21 cellular contexts compared by ENCODE assay signal in genomic region chr1:91881280-91881679, GRCh38. TPM values are rescaled to one million over a fixed set of nuclear protein-coding genes. Genes with fewer than 3 reads are reported as not detected.
A peak's percentile ranks its signal among the peaks of the same experiment; 100 is the strongest.
DNase-seq lines count a peak whose midpoint lies in the region; ATAC-seq and TF ChIP-seq lines count a peak whose summit lies in the region.
"Had no signal": no experiment of that assay in that cellular context is flagged by ENCODE, and none has a peak within 500 bp of the region (broad histone marks: within the 10 kb centered on the region; RNA-seq: fewer than 3 reads in every experiment).

No MANE protein-coding gene starts in this region.

- H3K27me3 ChIP-seq in CD4-positive, alpha-beta memory T cell (ENCODE audit: insufficient read depth, low read length) = no peaks in the 10 kb centered on the region
- H3K27me3 ChIP-seq in adipocyte (replicated peaks; ENCODE audit: control insufficient read depth, insufficient read depth, low read length) = no peaks in the 10 kb centered on the region
- H3K27me3 ChIP-seq in smooth muscle cell (ENCODE audit: low read depth) = no peaks in the 10 kb centered on the region
- H3K27me3 ChIP-seq: BE2C, Peyer's patch had no signal

- no peak overlapping the region for H3K4me3 ChIP-seq in CD4-positive, alpha-beta memory T cell (ENCODE audit: low read length in 2 of 2)
- H3K4me3 ChIP-seq in adipocyte (ENCODE audit: low read length) = peak overlapping the region; percentile 42
- no peak overlapping the region for H3K4me3 ChIP-seq in smooth muscle cell
- H3K4me3 ChIP-seq: A549, Peyer's patch had no signal

- peaks cover 48% of the 10 kb centered on the region for H3K4me1 ChIP-seq in CD4-positive, alpha-beta memory T cell (ENCODE audit: insufficient read depth, low read length)
- H3K4me1 ChIP-seq in adipocyte (ENCODE audit: control insufficient read depth, insufficient read depth, low read length) = peaks cover 54% of the 10 kb centered on the region
- H3K4me1 ChIP-seq in smooth muscle cell (ENCODE audit: low read depth) = no peaks in the 10 kb centered on the region
- H3K4me1 ChIP-seq: BE2C had no signal

- no peaks in the 10 kb centered on the region for H3F3A ChIP-seq in smooth muscle cell (ENCODE audit: low read depth)

- H3K9me3 ChIP-seq in CD4-positive, alpha-beta memory T cell (ENCODE audit: control insufficient read depth in 1 of 2, low read length in 2 of 2) = no peaks in the 10 kb centered on the region
- H3K9me3 ChIP-seq in adipocyte (ENCODE audit: control insufficient read depth, low read length) = no peaks in the 10 kb centered on the region
- H3K9me3 ChIP-seq in smooth muscle cell (replicated peaks; ENCODE audit: low read depth) = no peaks in the 10 kb centered on the region
- H3K9me3 ChIP-seq: A549, BE2C, Peyer's patch had no signal

- H3K9ac ChIP-seq in adipocyte (ENCODE audit: low read length) = no peak overlapping the region
- peak overlapping the region; percentile 11 for H3K9ac ChIP-seq in smooth muscle cell (ENCODE audit: low read depth)

- peaks cover 42 to 71% (median 55%) of the 10 kb centered on the region in 4 donors for H3K4me1 Mint-ChIP-seq in CD4-positive, alpha-beta memory T cell
- peaks cover 72 to 81% of the 10 kb centered on the region in 2 donors for H3K4me1 Mint-ChIP-seq in immature natural killer cell
- H3K4me1 Mint-ChIP-seq in activated T-cell treated with anti-CD3 and anti-CD28 coated beads, Interleukin-2, amount 50 U/mL, for 24 hours (ENCODE audit: low read depth) = peaks cover 70% of the 10 kb centered on the region

- peaks cover 68% of the 10 kb centered on the region for H4K20me1 ChIP-seq in smooth muscle cell (ENCODE audit: low read depth)

- no peak overlapping the region for H2AFZ ChIP-seq in smooth muscle cell (ENCODE audit: low read depth)

- peak overlapping the region in 1 of 8 donors; percentile 26 for H3K4me3 Mint-ChIP-seq in CD4-positive, alpha-beta memory T cell
- H3K4me3 Mint-ChIP-seq in immature natural killer cell = peak overlapping the region; percentile 63 to 99 (median 81)
- no peak overlapping the region for H3K4me3 Mint-ChIP-seq in activated T-cell treated with anti-CD3 and anti-CD28 coated beads, Interleukin-2, amount 50 U/mL, for 24 hours
- H3K4me3 Mint-ChIP-seq: H9, IgD-negative memory B cell had no signal

- POLR2A ChIA-PET in CD4-positive, alpha-beta memory T cell (lab: Charles Lee; ENCODE audit: partially characterized antibody) = no interaction called here

- H3K9me3 Mint-ChIP-seq in CD4-positive, alpha-beta memory T cell = no peaks in the 10 kb centered on the region
- H3K9me3 Mint-ChIP-seq in immature natural killer cell = no peaks in the 10 kb centered on the region
- H3K9me3 Mint-ChIP-seq in activated T-cell treated with anti-CD3 and anti-CD28 coated beads, Interleukin-2, amount 50 U/mL, for 24 hours = no peaks in the 10 kb centered on the region

- no peaks in the 10 kb centered on the region for H3K27me3 Mint-ChIP-seq in CD4-positive, alpha-beta memory T cell
- peaks cover 5 to 16% (median 8%) of the 10 kb centered on the region in 3 donors for H3K27me3 Mint-ChIP-seq in immature natural killer cell (ENCODE audit: low read depth in 3 of 3)
- no peaks in the 10 kb centered on the region for H3K27me3 Mint-ChIP-seq in activated T-cell treated with anti-CD3 and anti-CD28 coated beads, Interleukin-2, amount 50 U/mL, for 24 hours

- no peak for TF ChIP-seq CTCF in smooth muscle cell (IDR thresholded peaks at IDR 0.05; ENCODE audit: borderline replicate concordance, insufficient read depth, poor library complexity, severe bottlenecking)

- H3K27ac Mint-ChIP-seq in CD4-positive, alpha-beta memory T cell = peak overlapping the region in 4 of 7 donors; percentile 2 to 39 (median 12)
- peak overlapping the region; percentile 71 to 88 (median 84) for H3K27ac Mint-ChIP-seq in immature natural killer cell
- H3K27ac Mint-ChIP-seq in activated T-cell treated with anti-CD3 and anti-CD28 coated beads, Interleukin-2, amount 50 U/mL, for 24 hours = no peak overlapping the region
- H3K27ac Mint-ChIP-seq: H9, IgD-negative memory B cell had no signal

- CTCF ChIA-PET in CD4-positive, alpha-beta memory T cell (lab: Charles Lee; ENCODE audit: partially characterized antibody) = interaction anchor here (2.3 kb wide), 1 partner anchor 369 kb away, joined by 12 read pairs; no protein-coding TSS in a partner anchor

- H3K36me3 ChIP-seq in CD4-positive, alpha-beta memory T cell (ENCODE audit: insufficient read depth, low read length) = no peaks in the 10 kb centered on the region
- H3K36me3 ChIP-seq in adipocyte (ENCODE audit: control insufficient read depth, insufficient read depth, low read length, severe bottlenecking) (no peaks in the 10 kb centered on the region), smooth muscle cell (ENCODE audit: low read depth) (no peaks in the 10 kb centered on the region)
- H3K36me3 ChIP-seq: BE2C, Peyer's patch had no signal

- peaks cover 0 to 9% of the 10 kb centered on the region in 2 donors for H3K36me3 Mint-ChIP-seq in CD4-positive, alpha-beta memory T cell
- H3K36me3 Mint-ChIP-seq in immature natural killer cell = peaks cover 3 to 7% (median 6%) of the 10 kb centered on the region in 3 donors
- H3K36me3 Mint-ChIP-seq in activated T-cell treated with anti-CD3 and anti-CD28 coated beads, Interleukin-2, amount 50 U/mL, for 24 hours (ENCODE audit: low read depth) = peaks cover 7% of the 10 kb centered on the region
- H3K36me3 Mint-ChIP-seq: IgD-negative memory B cell had no signal

- DNase-seq in CD4-positive, alpha-beta memory T cell = no peak
- DNase-seq in adipocyte (ENCODE audit: low read depth) (no peak), immature natural killer cell (no peak), smooth muscle cell (lab: John Stamatoyannopoulos, UW; ENCODE audit: unreplicated experiment) (no peak), 8988T (no peak)
- no peak for DNase-seq in activated T-cell treated with anti-CD3 and anti-CD28 coated beads, Interleukin-2, amount 50 U/mL, for 24 hours
- DNase-seq: BE2C, COR-L47, DMS79, H9, MV-4-11, NCI-H1105 treated with DMSO at 0.1 percent for 48 hours, NCI-H2029 treated with DMSO at 0.1 percent for 48 hours, NCI-H2171 treated with DMSO at 0.1 percent for 48 hours, NCI-H524 treated with DMSO at 0.1 percent for 48 hours, NCI-H82, Peyer's patch had no signal

- H3K79me2 ChIP-seq in smooth muscle cell (ENCODE audit: low read depth) = peaks cover 91% of the 10 kb centered on the region

- no peak overlapping the region for H3K27ac ChIP-seq in CD4-positive, alpha-beta memory T cell (ENCODE audit: low read depth, low read length)
- no peak overlapping the region for H3K27ac ChIP-seq in smooth muscle cell (ENCODE audit: low read depth)
- H3K27ac ChIP-seq: A549, Peyer's patch had no signal

- intact Hi-C loops in CD4-positive, alpha-beta memory T cell (cut with micrococcal nuclease) = loop anchor here (5.0 kb wide), 1 partner anchor 184 kb away; no protein-coding TSS in a partner anchor

- WGBS in smooth muscle cell (ENCODE audit: low lambda C conversion rate) = 81% methylated on average over 3 of the region's 3 CpGs

- peak overlapping the region; percentile 43 for H3K4me2 ChIP-seq in smooth muscle cell
- H3K4me2 ChIP-seq: A549 had no signal

- ATAC-seq in HG02678 (IDR thresholded peaks at IDR 0.05; ENCODE audit: unreplicated experiment) (no peak), HG03565 (IDR thresholded peaks at IDR 0.05; ENCODE audit: unreplicated experiment) (no peak)
- ATAC-seq: A549 had no signal

RNA-seq across cellular contexts. Expression of gene TGFBR3, which starts 4.7 kb away (rescaled TPM):
- 10 to 100 TPM; 44.4 to 47.3 TPM for total RNA-seq in CD4-positive, alpha-beta memory T cell
- polyA plus RNA-seq in CD4-positive, alpha-beta memory T cell = 10 to 100 TPM; 34.5 to 40.2 TPM
- polyA plus RNA-seq in immature natural killer cell (100 to 1,000 TPM; 141 to 245 (median 183) TPM), smooth muscle cell (52.0 and 68.3 TPM in 2 replicates)
- total RNA-seq in smooth muscle cell = 112 TPM in 2 replicates
